1 cellular context compared by ENCODE assay signal in genomic region chr3:133376805-133377204, GRCh38.
A peak's percentile ranks its signal among the peaks of the same experiment; 100 is the strongest.
TF ChIP-seq lines count a peak whose summit lies in the region.

No MANE protein-coding gene starts in this region.

TF ChIP-seq in K562, 482 proteins besides CTCF, POLR2A, EP300 and RAD21 (continued from another document):
- TF ChIP-seq FIP1L1 (IDR thresholded peaks at IDR 0.05; ENCODE audit: low read depth, low read length, poor library complexity, severe bottlenecking) = no peak
- no peak for TF ChIP-seq HOMEZ (CRISPR knock-in tag; IDR thresholded peaks at IDR 0.05)
- TF ChIP-seq CBX2 (IDR thresholded peaks at IDR 0.05; ENCODE audit: insufficient read depth, low read length, poor library complexity, severe bottlenecking) = no peak
- no peak for TF ChIP-seq TCF7 (IDR thresholded peaks at IDR 0.05; ENCODE audit: borderline replicate concordance)
- no peak for TF ChIP-seq IRF9 (tag; IDR thresholded peaks at IDR 0.05)
- TF ChIP-seq THAP7 (CRISPR knock-in tag; IDR thresholded peaks at IDR 0.05) = no peak
- TF ChIP-seq RNF219 (CRISPR knock-in tag; IDR thresholded peaks at IDR 0.05) = no peak
- TF ChIP-seq HDGF (IDR thresholded peaks at IDR 0.05) = no peak
- TF ChIP-seq MAFG (tag; conservative IDR thresholded peaks at IDR 0.05) = no peak
- peak; percentile 64 for TF ChIP-seq BHLHE40 (IDR thresholded peaks at IDR 0.05; ENCODE audit: low read length)
- no peak for TF ChIP-seq ZNF253 (CRISPR knock-in tag; conservative IDR thresholded peaks at IDR 0.05)
- TF ChIP-seq PTTG1 (tag; IDR thresholded peaks at IDR 0.05; ENCODE audit: low read depth) = no peak
- TF ChIP-seq SREBF1 (IDR thresholded peaks at IDR 0.05; ENCODE audit: borderline replicate concordance, low read depth, low read length) = no peak
- TF ChIP-seq ZBTB8A (IDR thresholded peaks at IDR 0.05; ENCODE audit: partially characterized antibody) = no peak
- no peak for TF ChIP-seq THRB (CRISPR knock-in tag; conservative IDR thresholded peaks at IDR 0.05)
- no peak for TF ChIP-seq ZEB2 (IDR thresholded peaks at IDR 0.05)
TF ChIP-seq in K562: peak in this region for 2.
